19 cellular contexts compared by ENCODE assay signal in genomic region chr11:131581006-131581405, GRCh38.
"Had no signal": no experiment of that assay in that cellular context is flagged by ENCODE, and none has a peak within 500 bp of the region (broad histone marks: within the 10 kb centered on the region; RNA-seq: fewer than 3 reads in every experiment).

No MANE protein-coding gene starts in this region.

- H3K9me3 ChIP-seq: adrenal gland, heart left ventricle, ovary, sigmoid colon, transverse colon, vagina had no signal

- ATAC-seq: activated CD8-positive, alpha-beta T cell treated with anti-CD3 and anti-CD28 coated beads for 36 hours; activated T-cell treated with anti-CD3 and anti-CD28 coated beads, Interleukin-2, amount 50 U/mL, for 4 hours; heart left ventricle; stimulated activated effector memory CD8-positive, alpha-beta T cell treated with anti-CD3 and anti-CD28 coated beads, Interleukin-12 subunit alpha, Interleukin-12 subunit beta, amount 100 ng/mL, for 72 hours; T-helper 17 cell had no signal

- DNase-seq: activated CD4-positive, alpha-beta T cell treated with anti-CD3 and anti-CD28 coated beads for 48 hours; activated CD8-positive, alpha-beta T cell treated with anti-CD3 and anti-CD28 coated beads for 36 hours; activated effector memory CD4-positive, alpha-beta T cell treated with Interleukin-2 at 50 U/mL for 16 hours; activated naive CD4-positive, alpha-beta T cell treated with anti-CD3 and anti-CD28 coated beads, Interleukin-2, amount 50 U/mL, for 16 hours; activated T-cell treated with anti-CD3 and anti-CD28 coated beads, Interleukin-2, amount 50 U/mL, for 4 hours; adrenal gland; central memory CD4-positive, alpha-beta T cell; dermis blood vessel endothelial cell; heart left ventricle; immature natural killer cell; ovary; sigmoid colon; stimulated activated CD4-positive, alpha-beta T cell treated with anti-CD3 and anti-CD28 coated beads, Interleukin-12 subunit alpha, Interleukin-12 subunit beta, amount 100 ng/mL, for 4 hours; stimulated activated CD4-positive, alpha-beta T cell treated with anti-CD3 and anti-CD28 coated beads, Interleukin-2, amount 100 ng/mL, for 24 hours; T-helper 17 cell; transverse colon had no signal

- H3K27ac ChIP-seq: adrenal gland, epithelial cell of prostate, heart left ventricle, ovary, sigmoid colon, transverse colon, vagina had no signal

- H3K27me3 ChIP-seq: adrenal gland, ovary, sigmoid colon, transverse colon, vagina had no signal

- H3K36me3 ChIP-seq: adrenal gland, heart left ventricle, ovary, sigmoid colon, transverse colon, vagina had no signal

- H3K4me3 ChIP-seq: adrenal gland, heart left ventricle, ovary, sigmoid colon, transverse colon, vagina had no signal

- H3K4me1 ChIP-seq: adrenal gland, heart left ventricle, sigmoid colon, transverse colon, vagina had no signal
